1 cellular context compared by ENCODE assay signal in genomic region chr3:170307998-170308398, GRCh38.
TF ChIP-seq lines count a peak whose summit lies in the region.

No MANE protein-coding gene starts in this region.

TF ChIP-seq in K562, 482 proteins besides CTCF, POLR2A, EP300 and RAD21 (continued from another document and continues in another):
- TF ChIP-seq ATF2 (CRISPR knock-in tag; IDR thresholded peaks at IDR 0.05) = no peak
- no peak for TF ChIP-seq ZSCAN29 (IDR thresholded peaks at IDR 0.05)
- no peak for TF ChIP-seq BCLAF1 (IDR thresholded peaks at IDR 0.05; ENCODE audit: borderline replicate concordance in 1 of 2, control insufficient read depth in 1 of 2, low read depth in 2 of 2, low read length in 1 of 2)
- no peak for TF ChIP-seq SIX5 (IDR thresholded peaks at IDR 0.05; ENCODE audit: borderline replicate concordance in 1 of 2, insufficient read depth in 1 of 2, low read depth in 1 of 2, low read length in 2 of 2)
- no peak for TF ChIP-seq MEIS2 (IDR thresholded peaks at IDR 0.05; ENCODE audit: partially characterized antibody)
- TF ChIP-seq SNAPC5 (CRISPR knock-in tag; IDR thresholded peaks at IDR 0.05) = no peak
- no peak for TF ChIP-seq CBFB (CRISPR knock-in tag; IDR thresholded peaks at IDR 0.05)
- TF ChIP-seq GTF3C2 (IDR thresholded peaks at IDR 0.05; ENCODE audit: borderline replicate concordance, extremely low read depth, insufficient read length) = peak; percentile 61
- no peak for TF ChIP-seq EHMT2 (IDR thresholded peaks at IDR 0.05)
- no peak for TF ChIP-seq ZNF444 (CRISPR knock-in tag; IDR thresholded peaks at IDR 0.05)
- peak; percentile 52; the same call in 1 of the 2 replicates for TF ChIP-seq JUN (IDR thresholded peaks at IDR 0.05; ENCODE audit: borderline replicate concordance, low read depth, low read length)
- no peak for TF ChIP-seq JUN (CRISPR knock-in tag; IDR thresholded peaks at IDR 0.05; ENCODE audit: borderline replicate concordance)
- TF ChIP-seq HDGF (IDR thresholded peaks at IDR 0.05) = no peak
- TF ChIP-seq HDAC2 (IDR thresholded peaks at IDR 0.05) = no peak
- TF ChIP-seq ZBTB17 (CRISPR knock-in tag; IDR thresholded peaks at IDR 0.05) = no peak
- peak; percentile 63; the same call in 1 of the 2 replicates for TF ChIP-seq SMARCE1 (IDR thresholded peaks at IDR 0.05)
- no peak for TF ChIP-seq MNT (conservative IDR thresholded peaks at IDR 0.05)
- no peak for TF ChIP-seq ZNF318 (IDR thresholded peaks at IDR 0.05; ENCODE audit: borderline replicate concordance in 1 of 2, low read depth in 1 of 2)
- no peak for TF ChIP-seq HES1 (IDR thresholded peaks at IDR 0.05; ENCODE audit: low read depth)
- TF ChIP-seq CBFA2T3 (IDR thresholded peaks at IDR 0.05) = peak; percentile 46
- TF ChIP-seq SMARCA4 (IDR thresholded peaks at IDR 0.05) = peak; percentile 40; the same call in 1 of the 2 replicates
- no peak for TF ChIP-seq SLC30A9 (CRISPR knock-in tag; IDR thresholded peaks at IDR 0.05)
- TF ChIP-seq ZNF639 (CRISPR knock-in tag; conservative IDR thresholded peaks at IDR 0.05 in 1 of 2, IDR thresholded peaks at IDR 0.05 in 1 of 2) = no peak
- TF ChIP-seq ZC3H11A (IDR thresholded peaks at IDR 0.05; ENCODE audit: low read depth, low read length) = no peak
- no peak for TF ChIP-seq RBM22 (IDR thresholded peaks at IDR 0.05; ENCODE audit: low read depth, low read length, poor library complexity, severe bottlenecking)
- TF ChIP-seq TAL1 (IDR thresholded peaks at IDR 0.05) = no peak
- TF ChIP-seq ZBTB33 (CRISPR knock-in tag; IDR thresholded peaks at IDR 0.05) = 0 out of 2 replicates have a peak, but pooled peaks have one; percentile 26
- TF ChIP-seq NFE2 (IDR thresholded peaks at IDR 0.05; ENCODE audit: low read depth) = no peak
- TF ChIP-seq ZNF778 (CRISPR knock-in tag; IDR thresholded peaks at IDR 0.05) = no peak
- no peak for TF ChIP-seq STAT6 (CRISPR knock-in tag; IDR thresholded peaks at IDR 0.05)
- TF ChIP-seq BRCA1 (IDR thresholded peaks at IDR 0.05) = no peak
- no peak for TF ChIP-seq BRCA1 (CRISPR knock-in tag; IDR thresholded peaks at IDR 0.05)
